Comparison of ENCODE assay signal across 8 cellular contexts in genomic region chr3:186826978-186827857, GRCh38. TPM values are rescaled to one million over a fixed set of nuclear protein-coding genes. Genes with fewer than 3 reads are reported as not detected.
A peak's percentile ranks its signal among the peaks of the same experiment; 100 is the strongest.
DNase-seq lines count a peak whose midpoint lies in the region; ATAC-seq, FAIRE-seq and TF ChIP-seq lines count a peak whose summit lies in the region.

No MANE protein-coding gene starts in this region.

- H3K27ac ChIP-seq in astrocyte (ENCODE audit: low read depth, low read length) (peak overlapping the region; percentile 40), hepatocyte (no peak overlapping the region)

- 3% methylated on average over 70 of the region's 80 CpGs for WGBS in hepatocyte (ENCODE audit: low lambda C conversion rate, missing lambda C conversion rate)

- no peaks in the 10 kb centered on the region for H3K9me2 ChIP-seq in hepatocyte (replicated peaks; ENCODE audit: insufficient read depth)

- peaks cover 2% of the 10 kb centered on the region for H3K36me3 Mint-ChIP-seq in astrocyte (ENCODE audit: low read depth, unreplicated experiment)

- DNase-seq in GM18507 (ENCODE audit: extremely low spot score, insufficient read length, low read depth), result peak; percentile 98
- peak; percentile 79 for DNase-seq in NCI-H2029 (lab: John Stamatoyannopoulos, UW)
- peak; percentile 76 for DNase-seq in T-helper 9 cell
- peak; percentile 30 for DNase-seq in astrocyte (ENCODE audit: low read depth)
- peak; percentile 95 for DNase-seq in hepatocyte (ENCODE audit: low spot score)
- peak; percentile 93 for DNase-seq in retina

- H3K79me2 ChIP-seq in astrocyte (ENCODE audit: insufficient read depth, low read length) (no peaks in the 10 kb centered on the region), hepatocyte (no peaks in the 10 kb centered on the region)

- H2AFZ ChIP-seq in astrocyte (ENCODE audit: low read depth, low read length) (peak overlapping the region; percentile 81), hepatocyte (peak overlapping the region; percentile 96)

- ATAC-seq in HG02970 (IDR thresholded peaks at IDR 0.05; ENCODE audit: low FRiP score, unreplicated experiment) (peak; percentile 84), GM18873 (IDR thresholded peaks at IDR 0.05; ENCODE audit: low FRiP score, unreplicated experiment) (no peak)

- H3K9me3 Mint-ChIP-seq in astrocyte (ENCODE audit: unreplicated experiment), result peaks cover 1% of the 10 kb centered on the region

- H3K27ac Mint-ChIP-seq in astrocyte (ENCODE audit: unreplicated experiment), result no peak overlapping the region

- peaks cover 8% of the 10 kb centered on the region for H4K20me1 ChIP-seq in astrocyte (ENCODE audit: insufficient read depth, low read length)
- H4K20me1 ChIP-seq in hepatocyte (ENCODE audit: insufficient read depth, poor library complexity, severe bottlenecking), result no peaks in the 10 kb centered on the region

- H3K4me2 ChIP-seq in astrocyte (ENCODE audit: low read length), result peak overlapping the region; percentile 90
- H3K4me2 ChIP-seq in hepatocyte, result peak overlapping the region; percentile 100

- peak overlapping the region; percentile 78 for H3K9ac ChIP-seq in astrocyte (ENCODE audit: low read length)

- TF ChIP-seq CTCF in astrocyte (IDR thresholded peaks at IDR 0.05; ENCODE audit: insufficient read depth, low read depth, low read length), result no peak
- no peak for TF ChIP-seq CTCF in hepatocyte (IDR thresholded peaks at IDR 0.05; ENCODE audit: poor library complexity)

- H3K27me3 Mint-ChIP-seq in astrocyte (ENCODE audit: low read depth, unreplicated experiment), result peaks cover 42% of the 10 kb centered on the region

- H3K4me3 ChIP-seq in astrocyte (ENCODE audit: insufficient read depth, low read depth, low read length) (peak overlapping the region; percentile 69), hepatocyte (peak overlapping the region; percentile 70)

- FAIRE-seq in GM18507 (lab: Jason Lieb, UNC), result peak; percentile 87
- no peak for FAIRE-seq in astrocyte (lab: Jason Lieb, UNC)

- peaks cover 44% of the 10 kb centered on the region for H3K27me3 ChIP-seq in astrocyte (ENCODE audit: insufficient read depth, low read length)
- H3K27me3 ChIP-seq in hepatocyte, result peaks cover 68% of the 10 kb centered on the region

- H3K4me1 ChIP-seq in astrocyte (ENCODE audit: insufficient read depth, low read length), result peaks cover 26% of the 10 kb centered on the region
- H3K4me1 ChIP-seq in hepatocyte (ENCODE audit: insufficient read depth), result peaks cover 9% of the 10 kb centered on the region

- H3K36me3 ChIP-seq in astrocyte (ENCODE audit: insufficient read depth, low read length) (no peaks in the 10 kb centered on the region), hepatocyte (replicated peaks; ENCODE audit: insufficient read depth, low read depth) (no peaks in the 10 kb centered on the region)

- H3K4me1 Mint-ChIP-seq in astrocyte (ENCODE audit: low read depth, unreplicated experiment), result peaks cover 14% of the 10 kb centered on the region

- H3K9me3 ChIP-seq in astrocyte (ENCODE audit: insufficient read depth, low read depth, low read length) (no peaks in the 10 kb centered on the region), hepatocyte (ENCODE audit: low read depth) (no peaks in the 10 kb centered on the region)

- H3K4me3 Mint-ChIP-seq in astrocyte (ENCODE audit: unreplicated experiment), result peak overlapping the region; percentile 77

RNA-seq across cellular contexts. Expression of gene ADIPOQ, which starts 15.3 kb away (rescaled TPM):
- total RNA-seq in astrocyte (not detected in 2 replicates), hepatocyte (not detected in 2 replicates)
- polyA plus RNA-seq in hepatocyte, result not detected in 2 replicates

RNA-seq across cellular contexts. Expression of gene RFC4, which starts 20.9 kb away (rescaled TPM):
- total RNA-seq in astrocyte, result 9.2 and 13.1 TPM in 2 replicates
- total RNA-seq in hepatocyte, result 24.8 and 28.6 TPM in 2 replicates
- 14.9 and 22.3 TPM in 2 replicates for polyA plus RNA-seq in hepatocyte

RNA-seq across cellular contexts. Expression of gene EIF4A2, which starts 43.8 kb away (rescaled TPM):
- total RNA-seq in astrocyte (323 and 337 TPM in 2 replicates), hepatocyte (558 and 589 TPM in 2 replicates)
- 155 and 195 TPM in 2 replicates for polyA plus RNA-seq in hepatocyte

Comparison
In these comparisons a context has a peak if more than half of its experiments do, and no peak if none do; other contexts are left out.
1. DNase-seq: peak in every context shown above with its lines; median percentile 98 in GM18507; 95 in hepatocyte; 93 in retina; 79 in NCI-H2029; 76 in T-helper 9 cell; 30 in astrocyte.